ENCODE assay signal across 8 cellular contexts in genomic region chr3:108489776-108490175, GRCh38. TPM values are rescaled to one million over a fixed set of nuclear protein-coding genes. Genes with fewer than 3 reads are reported as not detected.
DNase-seq lines count a peak whose midpoint lies in the region; ATAC-seq and TF ChIP-seq lines count a peak whose summit lies in the region.

No MANE protein-coding gene starts in this region.

- H3K36me3 ChIP-seq in BE2C = no peaks in the 10 kb centered on the region

- peak; percentile 85 for TF ChIP-seq CTCF in BE2C (IDR thresholded peaks at IDR 0.05; ENCODE audit: low read depth, low read length)
- peak; percentile 69 for TF ChIP-seq CTCF in GM13976 (IDR thresholded peaks at IDR 0.05; ENCODE audit: borderline replicate concordance, control extremely low read depth, extremely low read depth, insufficient read depth, missing control alignments)
- peak; percentile 84 for TF ChIP-seq CTCF in activated CD8-positive, alpha-beta T cell treated with anti-CD3 and anti-CD28 coated beads for 36 hours (IDR thresholded peaks at IDR 0.05)

- intact Hi-C loops in activated CD8-positive, alpha-beta T cell treated with anti-CD3 and anti-CD28 coated beads for 36 hours (cut with micrococcal nuclease) = loop anchor here (5.0 to 10.0 kb wide), 2 partner anchors 63 to 425 kb away; no protein-coding TSS in a partner anchor

- peak; percentile 48 for DNase-seq in BE2C
- DNase-seq in GM13976 (ENCODE audit: low spot score) = peak; percentile 49
- DNase-seq in NCI-H2227 (lab: John Stamatoyannopoulos, UW; ENCODE audit: unreplicated experiment) = peak; percentile 32
- peak; percentile 56 for DNase-seq in activated CD8-positive, alpha-beta T cell treated with anti-CD3 and anti-CD28 coated beads for 36 hours
- DNase-seq in germinal center (ENCODE audit: low spot score) = peak; percentile 27
- peak; percentile 75 for DNase-seq in pons (ENCODE audit: low spot score)

- no peaks in the 10 kb centered on the region for H3K27me3 ChIP-seq in BE2C

- H3K36me3 Mint-ChIP-seq in activated CD8-positive, alpha-beta T cell treated with anti-CD3 and anti-CD28 coated beads for 36 hours (ENCODE audit: low read depth) = no peaks in the 10 kb centered on the region

- in situ Hi-C loops in GM13976 (cut with MboI; ENCODE audit: low sequenced_read_pairs, unreplicated experiment) = loop anchor here (5.0 to 10.0 kb wide), 2 partner anchors 63 to 415 kb away; no protein-coding TSS in a partner anchor

- no peak overlapping the region for H3K27ac Mint-ChIP-seq in activated CD8-positive, alpha-beta T cell treated with anti-CD3 and anti-CD28 coated beads for 36 hours

- no peaks in the 10 kb centered on the region for H3K27me3 Mint-ChIP-seq in activated CD8-positive, alpha-beta T cell treated with anti-CD3 and anti-CD28 coated beads for 36 hours

- ATAC-seq in HG03039 (IDR thresholded peaks at IDR 0.05; ENCODE audit: unreplicated experiment) (peak; percentile 60), GM21576 (IDR thresholded peaks at IDR 0.05; ENCODE audit: unreplicated experiment) (no peak)
- ATAC-seq in activated CD8-positive, alpha-beta T cell treated with anti-CD3 and anti-CD28 coated beads for 36 hours = peak; percentile 79

- peaks cover 4% of the 10 kb centered on the region for H3K4me1 Mint-ChIP-seq in activated CD8-positive, alpha-beta T cell treated with anti-CD3 and anti-CD28 coated beads for 36 hours (ENCODE audit: low read depth)

- H3K4me3 Mint-ChIP-seq in activated CD8-positive, alpha-beta T cell treated with anti-CD3 and anti-CD28 coated beads for 36 hours = no peak overlapping the region

- H3K9me3 Mint-ChIP-seq in activated CD8-positive, alpha-beta T cell treated with anti-CD3 and anti-CD28 coated beads for 36 hours = no peaks in the 10 kb centered on the region

- peaks cover 36% of the 10 kb centered on the region for H3K4me1 ChIP-seq in BE2C

- CTCF ChIA-PET in activated CD8-positive, alpha-beta T cell treated with anti-CD3 and anti-CD28 coated beads for 36 hours (lab: Charles Lee) = interaction anchor here (0.6 to 8.3 kb wide), 33 partner anchors 10 to 813 kb away, joined by 3 to 69 read pairs (median 3); partner anchors contain the start of genes CIP2A and DZIP3

- POLR2A ChIA-PET in activated CD8-positive, alpha-beta T cell treated with anti-CD3 and anti-CD28 coated beads for 36 hours (lab: Charles Lee) = no interaction called here

- H3K9me3 ChIP-seq in BE2C = no peaks in the 10 kb centered on the region

- H3K4me3 ChIP-seq in BE2C (ENCODE audit: low read depth, low read length) = no peak overlapping the region

RNA-seq across cellular contexts. Expression of gene MYH15, which starts 20.6 kb away (rescaled TPM):
- 10.1 TPM for polyA plus RNA-seq in BE2C (2012; ENCODE audit: insufficient read depth, insufficient read length, low read depth)
- total RNA-seq in activated CD8-positive, alpha-beta T cell treated with anti-CD3 and anti-CD28 coated beads for 36 hours = under 1 TPM; 0.07 to 0.09 TPM
